In the genomic region with DNA sequence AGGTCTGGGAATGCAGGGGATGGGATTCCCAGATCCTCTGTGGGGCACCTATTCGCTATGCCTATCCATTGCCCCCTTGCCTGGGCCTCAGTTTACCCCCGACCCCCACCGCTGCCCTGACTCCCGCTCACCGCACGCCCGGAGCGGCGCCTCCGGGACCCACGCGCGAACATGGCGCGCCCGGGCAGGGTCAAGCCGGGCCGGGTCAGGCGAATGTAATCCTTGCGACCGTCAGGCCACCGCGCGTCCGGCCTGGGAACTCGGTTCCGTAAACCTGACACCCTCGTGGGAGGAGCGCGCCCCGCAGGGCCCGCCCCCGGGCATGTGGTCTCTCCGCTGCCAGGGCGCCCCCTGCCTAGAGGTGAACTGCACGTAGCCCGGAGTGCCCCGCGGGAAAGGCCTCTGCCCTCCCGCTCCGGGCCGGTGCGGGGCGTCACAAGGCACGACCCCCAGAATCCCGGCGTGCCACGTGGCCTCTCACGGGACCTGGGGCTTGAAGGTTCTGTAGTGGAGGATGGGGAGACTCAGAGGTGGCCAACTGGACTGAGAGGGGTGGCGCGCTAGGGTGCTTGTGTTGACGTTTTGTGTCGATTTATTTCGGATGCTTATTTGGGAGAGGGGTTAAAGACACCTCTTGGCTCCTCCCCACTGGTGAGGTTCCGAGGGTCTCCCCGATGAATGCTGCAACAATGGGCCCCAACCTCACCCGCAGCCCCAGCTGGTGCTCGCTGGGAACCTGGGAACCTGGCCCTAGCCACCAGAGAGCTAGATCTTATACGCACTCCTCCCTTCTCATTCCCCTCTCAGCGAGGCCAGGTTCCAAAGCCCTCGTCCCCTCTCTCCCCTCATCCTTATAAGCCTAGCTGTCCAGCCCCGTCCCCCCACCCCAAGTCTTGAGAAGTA, we compare ENCODE assay signal across 8 cellular contexts. TPM values are rescaled to one million over a fixed set of nuclear protein-coding genes. Genes with fewer than 3 reads are reported as not detected.
DNase-seq lines count a peak whose midpoint lies in the region; ATAC-seq and TF ChIP-seq lines count a peak whose summit lies in the region.

A gene with protein sequence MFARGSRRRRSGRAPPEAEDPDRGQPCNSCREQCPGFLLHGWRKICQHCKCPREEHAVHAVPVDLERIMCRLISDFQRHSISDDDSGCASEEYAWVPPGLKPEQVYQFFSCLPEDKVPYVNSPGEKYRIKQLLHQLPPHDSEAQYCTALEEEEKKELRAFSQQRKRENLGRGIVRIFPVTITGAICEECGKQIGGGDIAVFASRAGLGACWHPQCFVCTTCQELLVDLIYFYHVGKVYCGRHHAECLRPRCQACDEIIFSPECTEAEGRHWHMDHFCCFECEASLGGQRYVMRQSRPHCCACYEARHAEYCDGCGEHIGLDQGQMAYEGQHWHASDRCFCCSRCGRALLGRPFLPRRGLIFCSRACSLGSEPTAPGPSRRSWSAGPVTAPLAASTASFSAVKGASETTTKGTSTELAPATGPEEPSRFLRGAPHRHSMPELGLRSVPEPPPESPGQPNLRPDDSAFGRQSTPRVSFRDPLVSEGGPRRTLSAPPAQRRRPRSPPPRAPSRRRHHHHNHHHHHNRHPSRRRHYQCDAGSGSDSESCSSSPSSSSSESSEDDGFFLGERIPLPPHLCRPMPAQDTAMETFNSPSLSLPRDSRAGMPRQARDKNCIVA (minus strand): TSS at position 249 of the 903 bp plus-strand sequence. CDS start 76 bp downstream, at position 173.

- intact Hi-C loops in OCI-LY7 (cut with micrococcal nuclease; ENCODE audit: unreplicated experiment) = no loop called here
- intact Hi-C loops in activated T-helper 2 cell treated with anti-CD3 and anti-CD28 coated beads, Interferon-gamma antibody, Interleukin-2, Interleukin-4, amounts not matched to agents 10 μg/mL and 5 μg/mL and 100 μg/mL, durations not matched to agents 14 hours and 24 hours and 36 hours (cut with micrococcal nuclease) = loop anchor here (2.0 kb wide), 1 partner anchor 14 kb away; no protein-coding TSS in a partner anchor

- CTCF ChIA-PET in OCI-LY7 (lab: Charles Lee; ENCODE audit: unreplicated experiment) = interaction anchor here (1.0 kb wide), 1 partner anchor 20 kb away, joined by 3 read pairs; no protein-coding TSS in a partner anchor

- peak within 1 kb of the TSS; percentile 92 for H3K4me2 ChIP-seq in OCI-LY7 (ENCODE audit: low read length)

- POLR2A ChIA-PET in OCI-LY7 (lab: Charles Lee) = no interaction called here

- peaks cover 23% of the 10 kb centered on the region for H3K4me1 ChIP-seq in OCI-LY7 (ENCODE audit: insufficient read depth, low read length, poor library complexity, severe bottlenecking)

- peaks cover 20% of the 10 kb centered on the region for H3K36me3 Mint-ChIP-seq in activated T-helper 2 cell treated with anti-CD3 and anti-CD28 coated beads, Interferon-gamma antibody, Interleukin-2, Interleukin-4, amounts not matched to agents 10 μg/mL and 5 μg/mL and 100 μg/mL, durations not matched to agents 14 hours and 24 hours and 36 hours (ENCODE audit: low read depth)

- DNase-seq in HK-2 (ENCODE audit: unreplicated experiment) (peak; percentile 80), OCI-LY7 (ENCODE audit: low spot score) (peak; percentile 87), fibroblast of villous mesenchyme (ENCODE audit: low read depth) (peak; percentile 70), nucleus accumbens (lab: John Stamatoyannopoulos, UW) (peak in 41 of 56 donors; percentile 1 to 73 (median 24)), ureter (ENCODE audit: low spot score) (peak; percentile 86)
- peak; percentile 61 for DNase-seq in activated T-helper 2 cell treated with anti-CD3 and anti-CD28 coated beads, Interferon-gamma antibody, Interleukin-2, Interleukin-4, amounts not matched to agents 10 μg/mL and 5 μg/mL and 100 μg/mL, durations not matched to agents 14 hours and 24 hours and 36 hours (ENCODE audit: low spot score)

- BruUV-seq in OCI-LY7 (replicated peaks; lab: Mats Ljungman, UMichigan) = no TSS peak

- no peaks in the 10 kb centered on the region for H3K9me3 Mint-ChIP-seq in activated T-helper 2 cell treated with anti-CD3 and anti-CD28 coated beads, Interferon-gamma antibody, Interleukin-2, Interleukin-4, amounts not matched to agents 10 μg/mL and 5 μg/mL and 100 μg/mL, durations not matched to agents 14 hours and 24 hours and 36 hours

- H3K36me3 ChIP-seq in OCI-LY7 (ENCODE audit: insufficient read depth, low read length) = peaks cover 15% of the 10 kb centered on the region

- TF ChIP-seq CTCF in GM12873 (IDR thresholded peaks at IDR 0.05; ENCODE audit: insufficient read depth, low read depth, low read length, missing control alignments) = peak; percentile 41
- peak; percentile 72 for TF ChIP-seq CTCF in OCI-LY7 (conservative IDR thresholded peaks at IDR 0.05; ENCODE audit: low read length)
- peak; percentile 33 for TF ChIP-seq CTCF in fibroblast of villous mesenchyme (IDR thresholded peaks at IDR 0.05; ENCODE audit: insufficient read depth, low read depth, low read length)

- no peaks in the 10 kb centered on the region for H3K9me2 ChIP-seq in OCI-LY7 (ENCODE audit: insufficient read depth, low read length)

- H3K79me2 ChIP-seq in OCI-LY7 (ENCODE audit: insufficient read depth, low read depth, low read length) = peaks cover 13% of the 10 kb centered on the region; the same call in 1 of the 2 replicates

- no peaks in the 10 kb centered on the region for H3K9me3 ChIP-seq in OCI-LY7 (ENCODE audit: low read length)

- peak within 1 kb of the TSS; percentile 86 for H3K4me3 Mint-ChIP-seq in activated T-helper 2 cell treated with anti-CD3 and anti-CD28 coated beads, Interferon-gamma antibody, Interleukin-2, Interleukin-4, amounts not matched to agents 10 μg/mL and 5 μg/mL and 100 μg/mL, durations not matched to agents 14 hours and 24 hours and 36 hours (ENCODE audit: low read depth)

- no peak for ATAC-seq in GM21526 (IDR thresholded peaks at IDR 0.05; ENCODE audit: low FRiP score, unreplicated experiment)

- peaks cover 21% of the 10 kb centered on the region for H3K4me1 Mint-ChIP-seq in activated T-helper 2 cell treated with anti-CD3 and anti-CD28 coated beads, Interferon-gamma antibody, Interleukin-2, Interleukin-4, amounts not matched to agents 10 μg/mL and 5 μg/mL and 100 μg/mL, durations not matched to agents 14 hours and 24 hours and 36 hours (ENCODE audit: low read depth)

- peak within 1 kb of the TSS; percentile 87 for H3K4me3 ChIP-seq in OCI-LY7 (ENCODE audit: low read depth, low read length, poor library complexity, severe bottlenecking)
- peak within 1 kb of the TSS; percentile 73 for H3K4me3 ChIP-seq in fibroblast of villous mesenchyme (ENCODE audit: low read depth, low read length)

- H2AFZ ChIP-seq in OCI-LY7 (ENCODE audit: low read length) = peak within 1 kb of the TSS; percentile 46; the same call in 1 of the 2 replicates

- peak within 1 kb of the TSS; percentile 33 for H3K27ac ChIP-seq in OCI-LY7 (ENCODE audit: low read depth, low read length, poor library complexity, severe bottlenecking)

- H4K20me1 ChIP-seq in OCI-LY7 (ENCODE audit: insufficient read depth, low read length) = no peaks in the 10 kb centered on the region

- no peaks in the 10 kb centered on the region for H3K27me3 Mint-ChIP-seq in activated T-helper 2 cell treated with anti-CD3 and anti-CD28 coated beads, Interferon-gamma antibody, Interleukin-2, Interleukin-4, amounts not matched to agents 10 μg/mL and 5 μg/mL and 100 μg/mL, durations not matched to agents 14 hours and 24 hours and 36 hours (ENCODE audit: low read depth)

- peak within 1 kb of the TSS; percentile 83 for H3K27ac Mint-ChIP-seq in activated T-helper 2 cell treated with anti-CD3 and anti-CD28 coated beads, Interferon-gamma antibody, Interleukin-2, Interleukin-4, amounts not matched to agents 10 μg/mL and 5 μg/mL and 100 μg/mL, durations not matched to agents 14 hours and 24 hours and 36 hours

RNA-seq across cellular contexts. Expression of the gene that starts here (rescaled TPM):
- 9.9 and 10.6 TPM in 2 replicates for total RNA-seq in OCI-LY7 (2014; rRNA removed; shearing (Covaris generic))
- total RNA-seq in OCI-LY7 (2022) (11.0 and 16.7 TPM in 2 replicates), fibroblast of villous mesenchyme (5.2 TPM in 2 replicates), ureter (24.7 TPM)
- 24.5 and 26.9 TPM in 2 replicates for total RNA-seq in activated T-helper 2 cell treated with anti-CD3 and anti-CD28 coated beads, Interferon-gamma antibody, Interleukin-2, Interleukin-4, amounts not matched to agents 10 μg/mL and 5 μg/mL and 100 μg/mL, durations not matched to agents 14 hours and 24 hours and 36 hours

Comparison
In these comparisons a context has a peak if more than half of its experiments do, and no peak if none do; other contexts are left out.
1. DNase-seq: peak in every context shown above with its lines; median percentile 87 in OCI-LY7; 86 in ureter; 80 in HK-2; 70 in fibroblast of villous mesenchyme; 61 in activated T-helper 2 cell treated with anti-CD3 and anti-CD28 coated beads, Interferon-gamma antibody, Interleukin-2, Interleukin-4, amounts not matched to agents 10 μg/mL and 5 μg/mL and 100 μg/mL, durations not matched to agents 14 hours and 24 hours and 36 hours; 24 in nucleus accumbens.